In genomic region chr12:4161718-4162117, GRCh38 we compare ENCODE assay signal across 18 cellular contexts.
"Had no signal": no experiment of that assay in that cellular context is flagged by ENCODE, and none has a peak within 500 bp of the region (broad histone marks: within the 10 kb centered on the region; RNA-seq: fewer than 3 reads in every experiment).

No MANE protein-coding gene starts in this region.

- H3K4me3 Mint-ChIP-seq: activated B cell treated with CpG ODN at 0.5 μM for 24 hours; memory B cell; stimulated activated memory B cell treated with anti-CD40 and anti-IgM and Interleukin-4, amounts not matched to agents 10 μg/mL and 1 μg/mL and 100 μg/mL, for 72 hours had no signal

- FAIRE-seq: small intestine had no signal

- H3K27ac Mint-ChIP-seq: activated B cell treated with CpG ODN at 0.5 μM for 24 hours; memory B cell; stimulated activated memory B cell treated with anti-CD40 and anti-IgM and Interleukin-4, amounts not matched to agents 10 μg/mL and 1 μg/mL and 100 μg/mL, for 72 hours had no signal

- H3K27me3 Mint-ChIP-seq: activated B cell treated with CpG ODN at 0.5 μM for 24 hours; memory B cell; stimulated activated memory B cell treated with anti-CD40 and anti-IgM and Interleukin-4, amounts not matched to agents 10 μg/mL and 1 μg/mL and 100 μg/mL, for 72 hours had no signal

- H3K9me3 ChIP-seq: heart right ventricle, testis, vagina had no signal

- H3K4me1 ChIP-seq: testis had no signal

- H3K27me3 ChIP-seq: testis, vagina had no signal

- H3K36me3 ChIP-seq: heart right ventricle, vagina had no signal

- H3K27ac ChIP-seq: heart right ventricle, testis, vagina had no signal

- H3K9me3 Mint-ChIP-seq: activated B cell treated with CpG ODN at 0.5 μM for 24 hours; memory B cell; stimulated activated memory B cell treated with anti-CD40 and anti-IgM and Interleukin-4, amounts not matched to agents 10 μg/mL and 1 μg/mL and 100 μg/mL, for 72 hours had no signal

- DNase-seq: activated B cell treated with CpG ODN at 0.5 μM for 24 hours; activated CD4-positive, alpha-beta T cell treated with anti-CD3 and anti-CD28 coated beads for 4 hours; activated naive CD4-positive, alpha-beta T cell; cortex of kidney; erythroblast; foreskin fibroblast; heart right ventricle; left colon; occipital lobe; posterior cingulate gyrus; small intestine; stimulated activated CD4-positive, alpha-beta T cell treated with anti-CD3 and anti-CD28 coated beads, Interleukin-2, amount 100 ng/mL, for 24 hours; T1000; testis; trophoblast cell had no signal

- H3K4me3 ChIP-seq: heart right ventricle, testis, vagina had no signal

- H3K36me3 Mint-ChIP-seq: memory B cell; stimulated activated memory B cell treated with anti-CD40 and anti-IgM and Interleukin-4, amounts not matched to agents 10 μg/mL and 1 μg/mL and 100 μg/mL, for 72 hours had no signal
